Comparison of ENCODE assay signal across 1 cellular context in genomic region chr5:54725391-54726280, GRCh38.
TF ChIP-seq lines count a peak whose summit lies in the region.

No MANE protein-coding gene starts in this region.

TF ChIP-seq in IMR-90, 13 proteins besides CTCF, POLR2A, EP300 and RAD21:
- TF ChIP-seq FOS (IDR thresholded peaks at IDR 0.05; ENCODE audit: low read depth, low read length) (no peak), MAZ (IDR thresholded peaks at IDR 0.05; ENCODE audit: borderline replicate concordance, low read depth, low read length) (no peak), MAFK (IDR thresholded peaks at IDR 0.05; ENCODE audit: low read depth, low read length) (no peak), ELK1 (IDR thresholded peaks at IDR 0.05; ENCODE audit: borderline replicate concordance, low read depth, low read length) (no peak), USF2 (IDR thresholded peaks at IDR 0.05; ENCODE audit: low read depth, low read length) (no peak), NFE2L2 (IDR thresholded peaks at IDR 0.05; ENCODE audit: low read depth, low read length) (no peak), BHLHE40 (IDR thresholded peaks at IDR 0.05; ENCODE audit: low read depth, low read length) (no peak), SMC3 (IDR thresholded peaks at IDR 0.05; ENCODE audit: low read depth, low read length) (no peak), CEBPB (IDR thresholded peaks at IDR 0.05; ENCODE audit: low read depth, low read length) (no peak), RFX5 (IDR thresholded peaks at IDR 0.05; ENCODE audit: low read depth, low read length) (no peak), MXI1 (IDR thresholded peaks at IDR 0.05; ENCODE audit: borderline replicate concordance, low read depth, low read length) (no peak), CHD1 (IDR thresholded peaks at IDR 0.05; ENCODE audit: low read depth, low read length) (no peak), RCOR1 (IDR thresholded peaks at IDR 0.05; ENCODE audit: insufficient replicate concordance, low read length) (no peak)
